12 cellular contexts compared by ENCODE assay signal in genomic region chr5:76270214-76270613, GRCh38.
DNase-seq lines count a peak whose midpoint lies in the region; ATAC-seq and TF ChIP-seq lines count a peak whose summit lies in the region.
"Had no signal": no experiment of that assay in that cellular context is flagged by ENCODE, and none has a peak within 500 bp of the region (broad histone marks: within the 10 kb centered on the region; RNA-seq: fewer than 3 reads in every experiment).

No MANE protein-coding gene starts in this region.

- H3K4me1 Mint-ChIP-seq in activated naive CD4-positive, alpha-beta T cell treated with anti-CD3 and anti-CD28 coated beads, Interleukin-2, amount 50 U/mL, for 24 hours: peaks cover 14% of the 10 kb centered on the region
- peaks cover 49% of the 10 kb centered on the region for H3K4me1 Mint-ChIP-seq in neural progenitor cell

- H3K9ac ChIP-seq in neural progenitor cell: no peak overlapping the region

- peak overlapping the region; percentile 63 for H3K4me3 Mint-ChIP-seq in activated naive CD4-positive, alpha-beta T cell treated with anti-CD3 and anti-CD28 coated beads, Interleukin-2, amount 50 U/mL, for 24 hours
- no peak overlapping the region for H3K4me3 Mint-ChIP-seq in neural progenitor cell
- H3K4me3 Mint-ChIP-seq: H9 had no signal

- H3K36me3 ChIP-seq in neural progenitor cell: no peaks in the 10 kb centered on the region
- H3K36me3 ChIP-seq: neutrophil had no signal

- H3K9me3 ChIP-seq in neural progenitor cell (ENCODE audit: low read depth): no peaks in the 10 kb centered on the region
- H3K9me3 ChIP-seq in right cardiac atrium (ENCODE audit: control insufficient read depth, low read length): no peaks in the 10 kb centered on the region
- H3K9me3 ChIP-seq: neutrophil had no signal

- ATAC-seq in HG02759 (IDR thresholded peaks at IDR 0.05; ENCODE audit: unreplicated experiment): peak; percentile 81
- ATAC-seq in right cardiac atrium: no peak

- peak; percentile 20 for DNase-seq in GM12865 (ENCODE audit: low read depth)
- no peak for DNase-seq in neural progenitor cell (ENCODE audit: low spot score)
- DNase-seq in right cardiac atrium: no peak
- DNase-seq in iPS-NIHi11 (ENCODE audit: low spot score): no peak
- DNase-seq in activated gamma-delta T cell (lab: John Stamatoyannopoulos, UW): no peak
- DNase-seq in NCI-H146 (lab: John Stamatoyannopoulos, UW): no peak
- DNase-seq: H9, NCI-H1436, PC-9 had no signal

- no peaks in the 10 kb centered on the region for H3K79me2 ChIP-seq in neural progenitor cell (ENCODE audit: low read depth)

- H3K4me3 ChIP-seq in GM12865 (ENCODE audit: low read depth, low read length) (no peak overlapping the region), neural progenitor cell (no peak overlapping the region), right cardiac atrium (ENCODE audit: low read length) (no peak overlapping the region)
- H3K4me3 ChIP-seq: PC-9 had no signal

- H2AFZ ChIP-seq in neural progenitor cell (replicated peaks): peak overlapping the region; percentile 70
- H2AFZ ChIP-seq: PC-9 had no signal

- H3K27me3 ChIP-seq in neural progenitor cell: no peaks in the 10 kb centered on the region
- H3K27me3 ChIP-seq in right cardiac atrium (ENCODE audit: control insufficient read depth, insufficient read depth): no peaks in the 10 kb centered on the region
- H3K27me3 ChIP-seq: neutrophil had no signal

- peaks cover 2% of the 10 kb centered on the region for H3K27me3 Mint-ChIP-seq in activated naive CD4-positive, alpha-beta T cell treated with anti-CD3 and anti-CD28 coated beads, Interleukin-2, amount 50 U/mL, for 24 hours
- H3K27me3 Mint-ChIP-seq in neural progenitor cell (ENCODE audit: insufficient read depth, low read depth): no peaks in the 10 kb centered on the region

- intact Hi-C loops in right cardiac atrium (cut with DNase I): no loop called here

- 29% methylated on average over 1 of the region's 1 CpG for whole genome bisulfite sequencing in right cardiac atrium

- no peaks in the 10 kb centered on the region for H3K4me1 ChIP-seq in neural progenitor cell
- no peaks in the 10 kb centered on the region for H3K4me1 ChIP-seq in right cardiac atrium (ENCODE audit: control insufficient read depth, insufficient read depth, low read length)

- no peaks in the 10 kb centered on the region for H4K20me1 ChIP-seq in neural progenitor cell (ENCODE audit: low read depth)

- H3F3A ChIP-seq in neural progenitor cell (ENCODE audit: low read depth): no peaks in the 10 kb centered on the region

- no peaks in the 10 kb centered on the region for H3K36me3 Mint-ChIP-seq in activated naive CD4-positive, alpha-beta T cell treated with anti-CD3 and anti-CD28 coated beads, Interleukin-2, amount 50 U/mL, for 24 hours
- peaks cover 5% of the 10 kb centered on the region for H3K36me3 Mint-ChIP-seq in neural progenitor cell

- no peak overlapping the region for H3K4me2 ChIP-seq in neural progenitor cell
- H3K4me2 ChIP-seq: PC-9 had no signal

- no peaks in the 10 kb centered on the region for H3K9me3 Mint-ChIP-seq in activated naive CD4-positive, alpha-beta T cell treated with anti-CD3 and anti-CD28 coated beads, Interleukin-2, amount 50 U/mL, for 24 hours
- no peaks in the 10 kb centered on the region for H3K9me3 Mint-ChIP-seq in neural progenitor cell
- H3K9me3 Mint-ChIP-seq: H9 had no signal

- H3K27ac Mint-ChIP-seq in activated naive CD4-positive, alpha-beta T cell treated with anti-CD3 and anti-CD28 coated beads, Interleukin-2, amount 50 U/mL, for 24 hours: peak overlapping the region; percentile 94
- no peak overlapping the region for H3K27ac Mint-ChIP-seq in neural progenitor cell

- TF ChIP-seq CTCF in GM12865 (IDR thresholded peaks at IDR 0.05; ENCODE audit: insufficient read depth, low read depth, low read length, missing control alignments) (no peak), neural progenitor cell (IDR thresholded peaks at IDR 0.05) (no peak)

- no peak overlapping the region for H3K27ac ChIP-seq in neural progenitor cell
- no peak overlapping the region for H3K27ac ChIP-seq in right cardiac atrium (ENCODE audit: low read length)
- H3K27ac ChIP-seq: neutrophil, PC-9 had no signal
